In the genomic region with DNA sequence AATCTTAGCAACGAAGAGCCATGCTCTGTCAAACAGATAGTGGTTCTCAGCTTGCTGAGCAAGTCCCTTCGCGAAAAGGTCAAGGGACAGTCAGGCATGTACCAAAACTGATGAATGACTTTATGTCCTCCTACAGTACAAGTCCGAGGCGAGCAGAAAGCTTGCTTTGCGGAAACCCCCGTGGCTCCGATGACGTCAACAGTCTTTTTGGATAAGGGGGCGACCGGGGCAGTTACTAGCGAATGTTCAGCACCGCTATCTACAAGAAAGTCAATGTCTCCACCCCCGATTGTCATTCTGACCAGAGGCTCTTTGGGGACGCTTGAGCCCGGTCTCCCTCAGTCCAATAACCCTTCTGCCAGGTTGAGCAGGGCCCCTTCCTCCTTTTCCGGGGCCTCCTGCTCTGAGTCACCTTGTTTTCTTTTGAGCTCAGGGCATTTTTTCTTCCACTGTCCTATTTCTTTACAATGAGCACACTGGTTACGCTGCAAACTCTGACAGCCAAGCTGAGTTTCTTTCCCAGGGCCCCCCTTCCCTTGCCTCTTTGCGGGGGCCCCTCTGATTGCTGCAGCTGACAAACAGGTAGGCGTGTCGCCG, we compare ENCODE assay signal across 6 cellular contexts. TPM values are rescaled to one million over a fixed set of nuclear protein-coding genes. Genes with fewer than 3 reads are reported as not detected.
"Had no signal": no experiment of that assay in that cellular context is flagged by ENCODE, and none has a peak within 500 bp of the region (broad histone marks: within the 10 kb centered on the region; RNA-seq: fewer than 3 reads in every experiment).

No MANE protein-coding gene starts in this region.

RNA-seq across cellular contexts. Expression of a gene that starts 34.4 kb away (rescaled TPM):
- total RNA-seq: NCI-H460, Peyer's patch, Right ventricle myocardium inferior, RPMI7951, SJCRH30 had no signal

RNA-seq across cellular contexts. Expression of a gene that starts 50.1 kb away (rescaled TPM):
- total RNA-seq: PC-9, Peyer's patch, RPMI7951, SJCRH30 had no signal
